8 cellular contexts compared by ENCODE assay signal in genomic region chr19:28049875-28050274, GRCh38.
"Had no signal": no experiment of that assay in that cellular context is flagged by ENCODE, and none has a peak within 500 bp of the region (broad histone marks: within the 10 kb centered on the region; RNA-seq: fewer than 3 reads in every experiment).

No MANE protein-coding gene starts in this region.

- FAIRE-seq: K562 had no signal

- H3K36me3 ChIP-seq: HAP-1 had no signal

- H3K9me3 ChIP-seq: HAP-1 had no signal

- H2AFZ ChIP-seq: GM23248 had no signal

- DNase-seq: GM23248, GOT3, H7, IMR-90 had no signal

- H3K9ac ChIP-seq: GM23248 had no signal

- H3K4me3 ChIP-seq: GM23248, HAP-1, K562 had no signal

- H3K27ac ChIP-seq: GM23248, HL-60 had no signal

- ATAC-seq: HCT116, K562 had no signal

- H3K4me1 ChIP-seq: HAP-1 had no signal
